In genomic region chr10:46325021-46325420, GRCh38 we compare ENCODE assay signal across 12 cellular contexts. TPM values are rescaled to one million over a fixed set of nuclear protein-coding genes. Genes with fewer than 3 reads are reported as not detected.
DNase-seq lines count a peak whose midpoint lies in the region; ATAC-seq, FAIRE-seq and TF ChIP-seq lines count a peak whose summit lies in the region.
"Had no signal": no experiment of that assay in that cellular context is flagged by ENCODE, and none has a peak within 500 bp of the region (broad histone marks: within the 10 kb centered on the region; RNA-seq: fewer than 3 reads in every experiment).

No MANE protein-coding gene starts in this region.

- intact Hi-C loops in K562 (cut with micrococcal nuclease) (loop anchor here (5.0 kb wide), 1 partner anchor 98 kb away; no protein-coding TSS in a partner anchor), left lung (cut with DNase I) (no loop called here)

- peaks cover 13% of the 10 kb centered on the region for H3K4me1 Mint-ChIP-seq in HFFc6 (ENCODE audit: low read depth)

- H3K4me1 ChIP-seq in K562 (replicated peaks in 1 of 2; ENCODE audit: control insufficient read depth in 2 of 2, insufficient read depth in 2 of 2, low read length in 2 of 2) (no peaks in the 10 kb centered on the region), left lung (no peaks in the 10 kb centered on the region)

- BruUV-seq in K562 (replicated peaks; lab: Mats Ljungman, UMichigan): no TSS peak

- TF ChIP-seq POLR2A in K562 (conservative IDR thresholded peaks at IDR 0.05): no peak

- H3K4me2 ChIP-seq in K562 (ENCODE audit: insufficient read depth, low read length): no peak overlapping the region

- H3K27me3 ChIP-seq in K562 (ENCODE audit: control insufficient read depth in 2 of 2, insufficient read depth in 2 of 2, low read length in 2 of 2) (peaks cover 0 to 33% of the 10 kb centered on the region in 2 experiments; a peak in 2 of 5 replicates), left lung (no peaks in the 10 kb centered on the region)

- no peak overlapping the region for H3K27ac ChIP-seq in K562 (ENCODE audit: extremely low read depth, low read depth, low read length)
- no peak overlapping the region for H3K27ac ChIP-seq in left lung

- 0% methylated on average over 1 of the region's 1 CpG for WGBS in K562 (ENCODE audit: insufficient coverage, low coverage, missing lambda C conversion rate)

- no peak overlapping the region for H2AFZ ChIP-seq in K562 (ENCODE audit: low read depth, low read length)

- in situ Hi-C loops in K562 (cut with MboI): no loop called here

- TF ChIP-seq CTCF in AG09319 (IDR thresholded peaks at IDR 0.05; ENCODE audit: low read depth, low read length) (peak; percentile 36), HFFc6 (IDR thresholded peaks at IDR 0.05) (peak; percentile 69), K562 (IDR thresholded peaks at IDR 0.05 in 2 of 3, conservative IDR thresholded peaks at IDR 0.05 in 1 of 3; ENCODE audit: insufficient read depth in 2 of 3, low read depth in 1 of 3, low read length in 3 of 3) (peak; percentile 40 to 59 (median 40); a peak in 3 of 6 replicates), left lung (IDR thresholded peaks at IDR 0.05) (peak in 1 of 2 donors; percentile 23)

- POLR2A ChIA-PET in K562 (lab: Yijun Ruan, JAX): no interaction called here

- H3K9me1 ChIP-seq in K562 (ENCODE audit: control insufficient read depth, insufficient read depth, low read length): no peaks in the 10 kb centered on the region

- no peak for DNase-seq in AG09319 (ENCODE audit: extremely low read depth, low read depth)
- DNase-seq in HFFc6: peak; percentile 23
- peak in 3 of 4 experiments; percentile 41 to 48 (median 48) for DNase-seq in K562 (ENCODE audit: extremely low read depth in 1 of 4, low spot score in 3 of 4)
- no peak for DNase-seq in left lung
- no peak for DNase-seq in NCI-H1930 (lab: John Stamatoyannopoulos, UW)
- no peak for DNase-seq in epidermal melanocyte (ENCODE audit: insufficient read length, low spot score)
- DNase-seq in NCI-H2029 treated with DMSO at 0.1 percent for 48 hours (lab: John Stamatoyannopoulos, UW): no peak
- DNase-seq: activated CD4-positive, alpha-beta T cell treated with anti-CD3 and anti-CD28 coated beads, Interleukin-2, amount 50 U/mL, for 4 hours; MV-4-11; natural killer cell had no signal

- ATAC-seq in K562: peak; percentile 72
- peak; percentile 44 for ATAC-seq in left lung
- no peak for ATAC-seq in HG03442 (IDR thresholded peaks at IDR 0.05; ENCODE audit: unreplicated experiment)
- ATAC-seq: natural killer cell, Panc1 had no signal

- peak; percentile 20 to 50 for TF ChIP-seq RAD21 in K562 (CRISPR knock-in tag; conservative IDR thresholded peaks at IDR 0.05 in 1 of 2, IDR thresholded peaks at IDR 0.05 in 1 of 2)

- FAIRE-seq in K562 (lab: Jason Lieb, UNC): no peak

- no peaks in the 10 kb centered on the region for H3K9me3 Mint-ChIP-seq in HFFc6
- H3K9me3 Mint-ChIP-seq: natural killer cell had no signal

- H3K9me3 ChIP-seq in K562 (replicated peaks; ENCODE audit: control insufficient read depth, insufficient read depth, low read depth, low read length): no peaks in the 10 kb centered on the region
- H3K9me3 ChIP-seq in left lung: no peaks in the 10 kb centered on the region

- H3K79me2 ChIP-seq in K562 (ENCODE audit: control insufficient read depth, insufficient read depth, low read length): no peaks in the 10 kb centered on the region

- H3K4me3 ChIP-seq in K562: no peak overlapping the region
- H3K4me3 ChIP-seq in left lung: no peak overlapping the region

- H3K27ac Mint-ChIP-seq in HFFc6: no peak overlapping the region
- H3K27ac Mint-ChIP-seq: natural killer cell had no signal

- H3K27me3 Mint-ChIP-seq in HFFc6 (ENCODE audit: insufficient read depth): peaks cover 23% of the 10 kb centered on the region

- CTCF ChIA-PET in K562 (lab: Yijun Ruan, JAX; ENCODE audit: low intra/inter-chr PET ratio): interaction anchor here (1.3 kb wide), 1 partner anchor 1090 kb away, joined by 5 read pairs; no protein-coding TSS in a partner anchor

- H3K36me3 ChIP-seq in K562 (ENCODE audit: control insufficient read depth, insufficient read depth, low read length) (no peaks in the 10 kb centered on the region), left lung (no peaks in the 10 kb centered on the region)

- no peaks in the 10 kb centered on the region for H3K36me3 Mint-ChIP-seq in HFFc6 (ENCODE audit: low read depth)
- H3K36me3 Mint-ChIP-seq: natural killer cell had no signal

- H3K9ac ChIP-seq in K562 (ENCODE audit: insufficient read depth in 1 of 2, low read depth in 2 of 2, low read length in 2 of 2): no peak overlapping the region

- no peak overlapping the region for H3K4me3 Mint-ChIP-seq in HFFc6
- H3K4me3 Mint-ChIP-seq: natural killer cell had no signal

- peaks cover 6% of the 10 kb centered on the region for H4K20me1 ChIP-seq in K562 (replicated peaks; ENCODE audit: control insufficient read depth, insufficient read depth, low read length)

- TF ChIP-seq EP300 in K562 (IDR thresholded peaks at IDR 0.05; ENCODE audit: low read length): no peak

TF ChIP-seq in K562, 482 proteins besides CTCF, POLR2A, EP300 and RAD21 (continues in another document):
- no peak for TF ChIP-seq NUFIP1 (IDR thresholded peaks at IDR 0.05; ENCODE audit: partially characterized antibody)
- TF ChIP-seq ZFPM2 (CRISPR knock-in tag; IDR thresholded peaks at IDR 0.05): no peak
- no peak for TF ChIP-seq IFI16 (CRISPR knock-in tag; IDR thresholded peaks at IDR 0.05)
- TF ChIP-seq ATF4 (CRISPR knock-in tag; IDR thresholded peaks at IDR 0.05): no peak
- TF ChIP-seq PRPF4 (IDR thresholded peaks at IDR 0.05; ENCODE audit: insufficient read depth, low read depth, low read length, poor library complexity, severe bottlenecking): no peak
- no peak for TF ChIP-seq ETS1 (conservative IDR thresholded peaks at IDR 0.05; ENCODE audit: control insufficient read depth, low read depth, low read length)
- TF ChIP-seq MYNN (IDR thresholded peaks at IDR 0.05): no peak
- TF ChIP-seq MYNN (CRISPR knock-in tag; IDR thresholded peaks at IDR 0.05): no peak

RNA-seq across cellular contexts. Expression of gene ANTXRL, which starts 38.2 kb away (rescaled TPM):
- total RNA-seq in HFFc6 (2021; fragmentation: NEBNext Ultra II Directional; extraction: Animal tissue kit (Norgen Biotek cat#: 25700)): not detected
- total RNA-seq in K562 (2011; cell fraction: chromatin; rRNA removed; ENCODE audit: low replicate concordance): not detected in 2 replicates
- total RNA-seq in K562 (2011; cell fraction: nucleolus; rRNA removed): not detected in 2 replicates
- not detected in 2 replicates for total RNA-seq in K562 (2011; cell fraction: nucleoplasm; rRNA removed)
- total RNA-seq in K562 (2014; rRNA removed) (not detected in 2 replicates), K562 (2014; rRNA removed; fragmentation: Illumina TruSeq; extraction: Trizol) (not detected in 2 replicates), K562 (2015; rRNA removed; fragmentation: Illumina TruSeq; extraction: Trizol) (not detected in 2 replicates), K562 (2021) (not detected in 2 replicates), left lung (not detected)
- polyA plus RNA-seq in K562 (2011; rRNA removed) (not detected in 2 replicates), K562 (2014; fragmentation: Illumina TruSeq; extraction: Trizol) (not detected in 2 replicates), K562 (2014; fragmentation: Nextera tagmentation; extraction: Ambion mirVana) (not detected), K562 (2014; rRNA removed) (not detected in 2 replicates)
- not detected in 2 replicates for polyA plus RNA-seq in K562 (2011; cell fraction: cytosol; rRNA removed)
- polyA plus RNA-seq in K562 (2011; cell fraction: nucleus; rRNA removed): not detected in 2 replicates
- polyA plus RNA-seq in K562 (2012): 0.07 TPM in 1 of 2 replicates, not detected in the other
- not detected in 2 replicates for polyA minus RNA-seq in K562 (2011; rRNA and poly(A)+ RNA removed)
- not detected in 2 replicates for polyA minus RNA-seq in K562 (2011; cell fraction: cytosol; rRNA and poly(A)+ RNA removed)
- not detected in 2 replicates for polyA minus RNA-seq in K562 (2011; cell fraction: nucleus; rRNA and poly(A)+ RNA removed)
- total RNA-seq: natural killer cell had no signal

RNA-seq across cellular contexts. Expression of gene ANXA8L1, which starts 50.6 kb away (rescaled TPM):
- total RNA-seq in HFFc6 (2021; fragmentation: NEBNext Ultra II Directional; extraction: Animal tissue kit (Norgen Biotek cat#: 25700)): under 1 TPM in 5 of 6 experiments, not detected in 1; 0.17 to 0.91 (median 0.28) TPM
- total RNA-seq in K562 (2011; cell fraction: chromatin; rRNA removed; ENCODE audit: low replicate concordance): not detected in 2 replicates
- not detected in 2 replicates for total RNA-seq in K562 (2011; cell fraction: nucleolus; rRNA removed)
- total RNA-seq in K562 (2011; cell fraction: nucleoplasm; rRNA removed): not detected in 2 replicates
- total RNA-seq in K562 (2014; rRNA removed) (not detected in 2 replicates), K562 (2014; rRNA removed; fragmentation: Illumina TruSeq; extraction: Trizol) (not detected in 2 replicates), K562 (2015; rRNA removed; fragmentation: Illumina TruSeq; extraction: Trizol) (not detected in 2 replicates), K562 (2021) (not detected in 2 replicates), left lung (10 to 100 TPM in 1 of 2 donors, 1 to 10 TPM in 1; 7.2 to 13.2 TPM)
- polyA plus RNA-seq in K562 (2011; rRNA removed) (not detected in 2 replicates), K562 (2014; fragmentation: Illumina TruSeq; extraction: Trizol) (not detected in 2 replicates), K562 (2014; fragmentation: Nextera tagmentation; extraction: Ambion mirVana) (not detected), K562 (2014; rRNA removed) (not detected in 2 replicates)
- polyA plus RNA-seq in K562 (2011; cell fraction: cytosol; rRNA removed): not detected in 2 replicates
- polyA plus RNA-seq in K562 (2011; cell fraction: nucleus; rRNA removed): not detected in 2 replicates
- not detected in 2 replicates for polyA plus RNA-seq in K562 (2012)
- not detected in 2 replicates for polyA minus RNA-seq in K562 (2011; rRNA and poly(A)+ RNA removed)
- not detected in 2 replicates for polyA minus RNA-seq in K562 (2011; cell fraction: cytosol; rRNA and poly(A)+ RNA removed)
- polyA minus RNA-seq in K562 (2011; cell fraction: nucleus; rRNA and poly(A)+ RNA removed): not detected in 2 replicates
- total RNA-seq: natural killer cell had no signal

Comparison
In these comparisons a context has a peak if more than half of its experiments do, and no peak if none do; other contexts are left out.
1. DNase-seq: peak in HFFc6 (single experiment) and K562 (3 of 4); none in AG09319 (single experiment), left lung (0 of 2), NCI-H1930 (0 of 2), epidermal melanocyte (single experiment) and NCI-H2029 treated with DMSO at 0.1 percent for 48 hours (single experiment).
2. RNA of gene ANXA8L1, which starts 50.6 kb away (total RNA-seq): 7.2 to 13.2 TPM in left lung; 0.17 to 0.91 TPM in HFFc6 and not detected in K562; every median in the first group is over 4 times any median in the second.